Comparison of ENCODE assay signal across 23 cellular contexts in genomic region chr1:112143871-112144441, GRCh38.
DNase-seq lines count a peak whose midpoint lies in the region; ATAC-seq and TF ChIP-seq lines count a peak whose summit lies in the region.
"Had no signal": no experiment of that assay in that cellular context is flagged by ENCODE, and none has a peak within 500 bp of the region (broad histone marks: within the 10 kb centered on the region; RNA-seq: fewer than 3 reads in every experiment).

No MANE protein-coding gene starts in this region.

- peaks cover 0 to 11% of the 10 kb centered on the region in 2 donors for H3K27me3 ChIP-seq in breast epithelium
- H3K27me3 ChIP-seq: heart right ventricle had no signal

- H3K27ac ChIP-seq in breast epithelium, result no peak overlapping the region
- H3K27ac ChIP-seq: SK-N-MC, skin epidermis had no signal

- ATAC-seq in GM19395 (IDR thresholded peaks at IDR 0.05; ENCODE audit: unreplicated experiment) (no peak), GM18858 (IDR thresholded peaks at IDR 0.05; ENCODE audit: unreplicated experiment) (no peak)
- ATAC-seq: stimulated activated memory B cell treated with anti-CD40 and anti-IgM and Interleukin-4, amounts not matched to agents 10 μg/mL and 1 μg/mL and 100 μg/mL, for 72 hours had no signal

- DNase-seq in DMS53 (lab: John Stamatoyannopoulos, UW), result peak; percentile 7
- DNase-seq in DMS53 treated with DMSO at 0.1 percent for 48 hours (lab: John Stamatoyannopoulos, UW; ENCODE audit: unreplicated experiment), result no peak
- peak; percentile 68 for DNase-seq in NCI-H1105 treated with DMSO at 0.1 percent for 48 hours (lab: John Stamatoyannopoulos, UW)
- peak; percentile 52 for DNase-seq in cerebellum (ENCODE audit: low spot score)
- DNase-seq in myocyte (ENCODE audit: low read depth), result peak; percentile 13
- no peak for DNase-seq in breast epithelium (ENCODE audit: low spot score in 2 of 2)
- DNase-seq: 8988T; activated CD4-positive, alpha-beta T cell treated with anti-CD3 and anti-CD28 coated beads, Interleukin-2, amount 50 U/mL, for 48 hours; activated CD4-positive, CD25-positive, alpha-beta regulatory T cell treated with anti-CD3 and anti-CD28 coated beads, Interleukin-2, amount 50 U/mL, for 72 hours; activated naive CD4-positive, alpha-beta T cell; cerebellar nuclear complex; foreskin melanocyte; GOT3; kidney; NCI-H1048; NCI-H2029 had no signal

- intact Hi-C loops in breast epithelium (cut with DNase I; ENCODE audit: low total_unique reads), result no loop called here

- TF ChIP-seq POLR2A in breast epithelium (IDR thresholded peaks at IDR 0.05), result no peak

- H3K4me3 ChIP-seq in breast epithelium, result no peak overlapping the region
- H3K4me3 ChIP-seq: heart right ventricle, lung, SK-N-MC, skin epidermis had no signal

- no peaks in the 10 kb centered on the region for H3K4me1 ChIP-seq in breast epithelium

- H3K9me3 ChIP-seq in breast epithelium, result peaks cover 0 to 6% of the 10 kb centered on the region in 2 donors

- H3K36me3 ChIP-seq in breast epithelium, result no peaks in the 10 kb centered on the region
- H3K36me3 ChIP-seq: heart right ventricle had no signal

- no peak for TF ChIP-seq CTCF in breast epithelium (IDR thresholded peaks at IDR 0.05)

Comparison
In these comparisons a context has a peak if more than half of its experiments do, and no peak if none do; other contexts are left out.
1. DNase-seq: peak in DMS53 (single experiment), NCI-H1105 treated with DMSO at 0.1 percent for 48 hours (single experiment), cerebellum (single experiment) and myocyte (single experiment); none in DMS53 treated with DMSO at 0.1 percent for 48 hours (single experiment) and breast epithelium (0 of 2).